8 cellular contexts compared by ENCODE assay signal in the genomic region with DNA sequence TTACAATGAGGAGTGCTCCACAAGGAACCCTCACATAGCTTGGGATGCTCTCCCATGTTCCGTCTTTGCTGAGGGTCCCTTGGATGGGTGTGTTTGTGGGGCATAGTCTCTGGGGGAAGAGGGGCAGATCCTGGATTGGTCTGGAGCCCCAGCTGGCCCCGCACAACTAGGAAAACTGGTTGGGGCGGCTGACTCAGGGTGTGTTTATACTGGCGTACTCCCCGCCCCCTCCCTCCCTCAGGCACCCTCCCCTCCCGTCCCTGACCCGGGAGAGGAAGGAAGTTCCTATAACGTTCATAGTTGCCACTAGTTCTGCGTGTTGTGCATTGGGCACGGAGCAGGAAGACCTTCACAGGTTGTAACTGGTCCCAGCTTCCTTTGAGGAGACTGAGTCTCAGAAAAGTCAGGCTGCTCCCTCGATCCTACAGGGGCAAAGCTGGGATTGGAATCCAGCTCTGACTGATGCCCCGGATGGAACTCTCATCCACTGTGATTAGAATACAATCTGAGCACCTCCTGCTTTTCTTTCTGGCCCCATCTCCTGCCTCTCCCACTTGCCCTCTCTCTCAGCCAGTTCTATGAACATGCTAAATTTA. TPM values are rescaled to one million over a fixed set of nuclear protein-coding genes. Genes with fewer than 3 reads are reported as not detected.
A peak's percentile ranks its signal among the peaks of the same experiment; 100 is the strongest.
DNase-seq lines count a peak whose midpoint lies in the region; ATAC-seq, FAIRE-seq and TF ChIP-seq lines count a peak whose summit lies in the region.

No MANE protein-coding gene starts in this region.

- TF ChIP-seq EP300 in A549 (IDR thresholded peaks at IDR 0.05) = no peak

- no peaks in the 10 kb centered on the region for H3F3A ChIP-seq in PC-3 (ENCODE audit: low read length, unreplicated experiment)

- 2% methylated on average over 10 of the region's 12 CpGs for WGBS in A549 (ENCODE audit: missing lambda C conversion rate)

- ATAC-seq in A549 = peak; percentile 79 to 88
- ATAC-seq in PC-3 = peak; percentile 71
- ATAC-seq in left colon = peak; percentile 85
- ATAC-seq in HG02571 (IDR thresholded peaks at IDR 0.05; ENCODE audit: unreplicated experiment) = no peak

- H3K4me2 ChIP-seq in A549 (peak overlapping the region; percentile 74), PC-3 (ENCODE audit: low read length) (peak overlapping the region; percentile 86)

- H3K27ac ChIP-seq in A549 (peak overlapping the region; percentile 94 to 99), PC-3 (ENCODE audit: low read length) (peak overlapping the region; percentile 94), breast epithelium (peak overlapping the region; percentile 94 to 95), subcutaneous abdominal adipose tissue (ENCODE audit: low read depth, low read length) (peak overlapping the region; percentile 37)

- no peaks in the 10 kb centered on the region for H3K79me2 ChIP-seq in PC-3 (ENCODE audit: low read length)

- H3K36me3 ChIP-seq in PC-3 (ENCODE audit: low read depth, low read length) (no peaks in the 10 kb centered on the region), breast epithelium (no peaks in the 10 kb centered on the region), subcutaneous abdominal adipose tissue (ENCODE audit: control insufficient read depth in 5 of 5, insufficient read depth in 5 of 5, low read length in 5 of 5) (no peaks in the 10 kb centered on the region)

- CTCF ChIA-PET in A549 (lab: Yijun Ruan, JAX) = interaction anchor here (0.6 to 38.0 kb wide), 14 partner anchors 10 to 644 kb away, joined by 3 to 1029 read pairs (median 4); partner anchors contain the start of gene C9orf50
- CTCF ChIA-PET in PC-3 (lab: Charles Lee) = interaction anchor here (0.6 kb wide), 1 partner anchor 337 kb away, joined by 3 read pairs; no protein-coding TSS in a partner anchor

- POLR2A ChIA-PET in A549 (lab: Yijun Ruan, JAX) = interaction anchor here (0.6 to 3.0 kb wide), 12 partner anchors 8 to 442 kb away, joined by 3 to 25 read pairs (median 6); partner anchors contain the start of gene IER5L
- POLR2A ChIA-PET in PC-3 (lab: Charles Lee; ENCODE audit: unreplicated experiment) = interaction anchor here (0.6 kb wide), 3 partner anchors 28 to 473 kb away, joined by 5 to 28 read pairs (median 5); no protein-coding TSS in a partner anchor

- intact Hi-C loops in PC-3 (cut with micrococcal nuclease) = no loop called here
- intact Hi-C loops in breast epithelium (cut with DNase I; ENCODE audit: low total_unique reads) = no loop called here
- intact Hi-C loops in left colon (cut with DNase I, micrococcal nuclease) = no loop called here

- TF ChIP-seq CTCF in A549 (IDR thresholded peaks at IDR 0.05) = no peak
- TF ChIP-seq CTCF in GM13977 (IDR thresholded peaks at IDR 0.05; ENCODE audit: extremely low read depth, insufficient read depth, missing control alignments) = no peak
- TF ChIP-seq CTCF in PC-3 (conservative IDR thresholded peaks at IDR 0.05; ENCODE audit: low read depth, low read length) = no peak
- no peak for TF ChIP-seq CTCF in breast epithelium (IDR thresholded peaks at IDR 0.05)

- no peaks in the 10 kb centered on the region for H3K9me2 ChIP-seq in PC-3 (replicated peaks; ENCODE audit: low read length)

- no peaks in the 10 kb centered on the region for H4K20me1 ChIP-seq in PC-3 (ENCODE audit: low read length)

- peak overlapping the region; percentile 72 for H2AFZ ChIP-seq in PC-3 (ENCODE audit: low read length)

- H3K27me3 ChIP-seq in PC-3 (ENCODE audit: low read length) (no peaks in the 10 kb centered on the region), breast epithelium (no peaks in the 10 kb centered on the region), subcutaneous abdominal adipose tissue (ENCODE audit: control insufficient read depth in 5 of 5, insufficient read depth in 4 of 5, low read length in 5 of 5) (no peaks in the 10 kb centered on the region)

- H3K9ac ChIP-seq in PC-3 (ENCODE audit: low read length) (peak overlapping the region; percentile 70), subcutaneous abdominal adipose tissue (ENCODE audit: low read length in 5 of 5) (peak overlapping the region in 3 of 5 donors; percentile 5 to 38 (median 35))

- TF ChIP-seq RAD21 in A549 (conservative IDR thresholded peaks at IDR 0.05 in 1 of 2, IDR thresholded peaks at IDR 0.05 in 1 of 2) = no peak

- no peak for FAIRE-seq in A549 (lab: Jason Lieb, UNC)

- peaks cover 50% of the 10 kb centered on the region for H3K4me1 ChIP-seq in A549
- H3K4me1 ChIP-seq in PC-3 (ENCODE audit: insufficient read depth, low read length) = peaks cover 45% of the 10 kb centered on the region
- peaks cover 10 to 16% of the 10 kb centered on the region in 2 donors for H3K4me1 ChIP-seq in breast epithelium
- H3K4me1 ChIP-seq in subcutaneous abdominal adipose tissue (ENCODE audit: control insufficient read depth in 5 of 5, insufficient read depth in 5 of 5, low read length in 5 of 5) = peaks cover 9 to 46% (median 31%) of the 10 kb centered on the region in 5 donors

- peak; percentile 70 for TF ChIP-seq POLR2A in A549 (IDR thresholded peaks at IDR 0.05; ENCODE audit: low read length)
- no peak for TF ChIP-seq POLR2A in breast epithelium (IDR thresholded peaks at IDR 0.05)

- in situ Hi-C loops in GM13977 (cut with MboI; ENCODE audit: low pct_unique_long_range_greater_than_20kb, low sequenced_read_pairs, unreplicated experiment) = no loop called here

- H3K4me3 ChIP-seq in A549 (peak overlapping the region; percentile 9; the same call in 1 of the 3 replicates), PC-3 (ENCODE audit: low read length) (peak overlapping the region; percentile 51; the same call in 1 of the 2 replicates), breast epithelium (peak overlapping the region; percentile 7 to 46 (median 34)), subcutaneous abdominal adipose tissue (ENCODE audit: low read depth in 1 of 5, low read length in 5 of 5) (peak overlapping the region; percentile 32 to 62 (median 58))

- DNase-seq in A549 (ENCODE audit: low read depth in 1 of 2, low spot score in 1 of 2) (peak; percentile 79 to 97), GM13977 (ENCODE audit: low spot score) (peak; percentile 50), PC-3 (peak; percentile 86), breast epithelium (ENCODE audit: low spot score in 2 of 2) (peak; percentile 85 to 92), left colon (peak; percentile 91 to 93), NCI-H1694 (lab: John Stamatoyannopoulos, UW) (no peak)

- BruUV-seq in PC-3 (replicated peaks; lab: Mats Ljungman, UMichigan) = no TSS peak

- no peaks in the 10 kb centered on the region for H3K9me3 ChIP-seq in A549
- no peaks in the 10 kb centered on the region for H3K9me3 ChIP-seq in PC-3 (ENCODE audit: low read length)
- no peaks in the 10 kb centered on the region for H3K9me3 ChIP-seq in breast epithelium
- no peaks in the 10 kb centered on the region for H3K9me3 ChIP-seq in subcutaneous abdominal adipose tissue (ENCODE audit: control insufficient read depth in 5 of 5, low read length in 5 of 5)

TF ChIP-seq in A549, 52 proteins besides CTCF, POLR2A, EP300 and RAD21 (continues in another document):
- TF ChIP-seq CEBPB (IDR thresholded peaks at IDR 0.05) (no peak), PBX3 (IDR thresholded peaks at IDR 0.05) (no peak), E2F6 (IDR thresholded peaks at IDR 0.05; ENCODE audit: borderline replicate concordance, low read depth) (0 out of 2 replicates have a peak, but pooled peaks have one; percentile 30), FOXS1 (CRISPR knock-in tag; IDR thresholded peaks at IDR 0.05) (no peak)
- TF ChIP-seq, protein P1, sequence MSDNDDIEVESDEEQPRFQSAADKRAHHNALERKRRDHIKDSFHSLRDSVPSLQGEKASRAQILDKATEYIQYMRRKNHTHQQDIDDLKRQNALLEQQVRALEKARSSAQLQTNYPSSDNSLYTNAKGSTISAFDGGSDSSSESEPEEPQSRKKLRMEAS (IDR thresholded peaks at IDR 0.05) = peak; percentile 61; the same call in 1 of the 2 replicates

RNA-seq across cellular contexts. Expression of gene IER5L, which starts 11.0 kb away (rescaled TPM):
- polyA plus RNA-seq in A549 (2011; rRNA removed) = 16.8 and 25.1 TPM in 2 replicates
- polyA plus RNA-seq in A549 (2012; cell fraction: cytosol; rRNA removed) = 51.4 and 90.0 TPM in 2 replicates
- polyA plus RNA-seq in A549 (2012; cell fraction: nucleus; rRNA removed) = 63.3 and 123 TPM in 2 replicates
- polyA plus RNA-seq in A549 (2017; fragmentation: RNase III; extraction: RNeasy Plus Mini Kit Qiagen cat#74134 plus additional on column Dnase treatment) = 47.9 to 67.5 TPM (median 54.9 TPM) in 3 replicates
- polyA minus RNA-seq in A549 (2011; rRNA and poly(A)+ RNA removed) = 18.1 and 21.3 TPM in 2 replicates
- 42.8 and 46.1 TPM in 2 replicates for total RNA-seq in PC-3 (2014; rRNA removed)
- 10 to 100 TPM in 2 of 3 donors, 1 to 10 TPM in 1; 4.3 to 18.4 (median 18.1) TPM for total RNA-seq in breast epithelium
- 1 to 10 TPM; 4.3 to 8.8 TPM for total RNA-seq in left colon

RNA-seq across cellular contexts. Expression of gene PTPA, which starts 55.8 kb away (rescaled TPM):
- 140 and 149 TPM in 2 replicates for polyA plus RNA-seq in A549 (2011; rRNA removed)
- polyA plus RNA-seq in A549 (2012; cell fraction: cytosol; rRNA removed) = 95.3 and 125 TPM in 2 replicates
- polyA plus RNA-seq in A549 (2012; cell fraction: nucleus; rRNA removed) = 109 and 124 TPM in 2 replicates
- 140 to 167 TPM (median 161 TPM) in 3 replicates for polyA plus RNA-seq in A549 (2017; fragmentation: RNase III; extraction: RNeasy Plus Mini Kit Qiagen cat#74134 plus additional on column Dnase treatment)
- 150 and 168 TPM in 2 replicates for polyA minus RNA-seq in A549 (2011; rRNA and poly(A)+ RNA removed)
- total RNA-seq in PC-3 (2014; rRNA removed) = 138 and 154 TPM in 2 replicates
- total RNA-seq in breast epithelium = 10 to 100 TPM; 34.2 to 83.4 (median 71.1) TPM
- total RNA-seq in left colon = 10 to 100 TPM; 90.8 to 91.9 TPM

RNA-seq across cellular contexts. Expression of gene CRAT, which starts 56.5 kb away (rescaled TPM):
- 20.5 and 20.8 TPM in 2 replicates for polyA plus RNA-seq in A549 (2011; rRNA removed)
- 25.2 and 33.6 TPM in 2 replicates for polyA plus RNA-seq in A549 (2012; cell fraction: cytosol; rRNA removed)
- 37.5 and 53.0 TPM in 2 replicates for polyA plus RNA-seq in A549 (2012; cell fraction: nucleus; rRNA removed)
- polyA plus RNA-seq in A549 (2017; fragmentation: RNase III; extraction: RNeasy Plus Mini Kit Qiagen cat#74134 plus additional on column Dnase treatment) = 22.7 to 26.2 TPM (median 26.0 TPM) in 3 replicates
- 26.6 and 34.0 TPM in 2 replicates for polyA minus RNA-seq in A549 (2011; rRNA and poly(A)+ RNA removed)
- 12.8 and 16.1 TPM in 2 replicates for total RNA-seq in PC-3 (2014; rRNA removed)
- 10 to 100 TPM; 18.7 to 74.7 (median 35.7) TPM for total RNA-seq in breast epithelium
- 10 to 100 TPM; 62.4 to 76.1 TPM for total RNA-seq in left colon

Comparison
In these comparisons a context has a peak if more than half of its experiments do, and no peak if none do; other contexts are left out.
1. H3K27ac ChIP-seq: peak in every context shown above with its lines; median percentile 96 in A549; 94 in breast epithelium; 94 in PC-3; 37 in subcutaneous abdominal adipose tissue.